Comparison of ENCODE assay signal across 1 cellular context in the genomic region with DNA sequence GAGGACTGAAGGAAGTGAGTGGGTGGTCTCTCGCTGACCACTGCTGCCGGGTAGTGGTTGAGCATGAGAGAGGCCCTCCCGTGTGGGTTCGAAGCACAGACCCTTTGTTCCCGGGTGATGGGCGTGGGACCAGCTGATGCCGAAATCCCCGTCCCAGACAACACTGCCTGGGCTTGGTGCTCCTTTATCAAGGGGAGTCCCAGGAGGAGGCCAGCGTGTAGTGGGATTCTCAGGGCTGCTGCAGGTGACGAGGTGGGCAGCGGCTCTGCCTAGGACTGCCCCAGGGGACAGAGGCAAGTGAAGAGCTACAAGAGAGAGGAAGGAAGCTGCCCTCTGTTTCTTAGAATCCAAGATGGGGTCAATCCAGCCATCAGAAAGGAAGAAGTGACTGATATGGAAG.
TF ChIP-seq lines count a peak whose summit lies in the region.

No MANE protein-coding gene starts in this region.

TF ChIP-seq in WTC11, 78 proteins besides CTCF, POLR2A, EP300 and RAD21 (continued from another document):
- TF ChIP-seq ZNF232 (CRISPR knock-in tag; IDR thresholded peaks at IDR 0.05), result no peak
- no peak for TF ChIP-seq NFE2L1 (CRISPR knock-in tag; IDR thresholded peaks at IDR 0.05)
